ENCODE assay signal across 28 cellular contexts in genomic region chr21:34809822-34810221, GRCh38.
DNase-seq lines count a peak whose midpoint lies in the region; FAIRE-seq and TF ChIP-seq lines count a peak whose summit lies in the region.
"Had no signal": no experiment of that assay in that cellular context is flagged by ENCODE, and none has a peak within 500 bp of the region (broad histone marks: within the 10 kb centered on the region; RNA-seq: fewer than 3 reads in every experiment).

No MANE protein-coding gene starts in this region.

- H2AFZ ChIP-seq in ACC112 (ENCODE audit: low read length, unreplicated experiment) (no peak overlapping the region), astrocyte (ENCODE audit: low read depth, low read length) (no peak overlapping the region), mesenchymal stem cell (ENCODE audit: low read depth, low read length) (no peak overlapping the region)

- no peaks in the 10 kb centered on the region for H3K27me3 Mint-ChIP-seq in CD8-positive, alpha-beta memory T cell
- H3K27me3 Mint-ChIP-seq in astrocyte (ENCODE audit: low read depth, unreplicated experiment), result no peaks in the 10 kb centered on the region

- H3K4me3 ChIP-seq in ACC112 (ENCODE audit: low read depth, low read length) (no peak overlapping the region), astrocyte (ENCODE audit: insufficient read depth, low read depth, low read length) (no peak overlapping the region), mesenchymal stem cell (ENCODE audit: insufficient read depth in 1 of 2, low read depth in 1 of 2, low read length in 2 of 2) (no peak overlapping the region), testis (no peak overlapping the region)
- no peak overlapping the region for H3K4me3 ChIP-seq in CD8-positive, alpha-beta memory T cell (ENCODE audit: low read length)
- H3K4me3 ChIP-seq: dorsolateral prefrontal cortex, heart left ventricle, K562, SK-N-MC had no signal

- no peak overlapping the region for H2BK15ac ChIP-seq in mesenchymal stem cell (ENCODE audit: low read depth, poor library complexity, severe bottlenecking)

- H4K91ac ChIP-seq in mesenchymal stem cell (ENCODE audit: low read length), result peak overlapping the region; percentile 2

- peak overlapping the region; percentile 2 for H2BK120ac ChIP-seq in mesenchymal stem cell (ENCODE audit: low read depth, low read length)

- no peak overlapping the region for H4K8ac ChIP-seq in mesenchymal stem cell (ENCODE audit: low read length)

- H3K27ac Mint-ChIP-seq in CD8-positive, alpha-beta memory T cell, result peak overlapping the region in 7 of 8 donors; percentile 11 to 98 (median 95)
- H3K27ac Mint-ChIP-seq in astrocyte (ENCODE audit: unreplicated experiment), result peak overlapping the region; percentile 99
- H3K27ac Mint-ChIP-seq: type B pancreatic cell had no signal

- peaks cover 34% of the 10 kb centered on the region for H3K79me2 ChIP-seq in ACC112 (ENCODE audit: control insufficient read depth, insufficient read depth, low read length, unreplicated experiment)
- peaks cover 49% of the 10 kb centered on the region for H3K79me2 ChIP-seq in astrocyte (ENCODE audit: insufficient read depth, low read length)

- H3K4me2 ChIP-seq in astrocyte (ENCODE audit: low read length), result no peak overlapping the region
- no peak overlapping the region for H3K4me2 ChIP-seq in mesenchymal stem cell (ENCODE audit: low read length, poor library complexity, severe bottlenecking)

- H3K27ac ChIP-seq in ACC112 (ENCODE audit: low read depth, low read length), result peak overlapping the region; percentile 99
- H3K27ac ChIP-seq in CD8-positive, alpha-beta memory T cell (ENCODE audit: low read depth, low read length), result no peak overlapping the region
- peak overlapping the region; percentile 100 for H3K27ac ChIP-seq in astrocyte (ENCODE audit: low read depth, low read length)
- no peak overlapping the region for H3K27ac ChIP-seq in mesenchymal stem cell (ENCODE audit: low read length, poor library complexity, severe bottlenecking)
- no peak overlapping the region for H3K27ac ChIP-seq in testis
- H3K27ac ChIP-seq: dorsolateral prefrontal cortex, SK-N-MC had no signal

- CTCF ChIA-PET in CD8-positive, alpha-beta memory T cell (lab: Charles Lee), result no interaction called here

- no peak overlapping the region for H2BK5ac ChIP-seq in mesenchymal stem cell (ENCODE audit: low read depth, low read length, poor library complexity, severe bottlenecking)

- peak overlapping the region; percentile 5 for H2AK5ac ChIP-seq in mesenchymal stem cell (ENCODE audit: low read length, severe bottlenecking)

- H3K4me3 Mint-ChIP-seq in CD8-positive, alpha-beta memory T cell, result peak overlapping the region in 6 of 7 donors; percentile 11 to 75 (median 30)
- H3K4me3 Mint-ChIP-seq in astrocyte (ENCODE audit: unreplicated experiment), result no peak overlapping the region
- H3K4me3 Mint-ChIP-seq: type B pancreatic cell had no signal

- peaks cover 0 to 42% (median 11%) of the 10 kb centered on the region in 3 donors for H3K36me3 Mint-ChIP-seq in CD8-positive, alpha-beta memory T cell
- H3K36me3 Mint-ChIP-seq in astrocyte (ENCODE audit: low read depth, unreplicated experiment), result peaks cover 24% of the 10 kb centered on the region

- H3K9ac ChIP-seq in astrocyte (ENCODE audit: low read length), result peak overlapping the region; percentile 91
- H3K9ac ChIP-seq in mesenchymal stem cell (ENCODE audit: low read length), result no peak overlapping the region

- no peak overlapping the region for H3K4ac ChIP-seq in mesenchymal stem cell (ENCODE audit: low read depth in 1 of 2, low read length in 2 of 2)

- no peak overlapping the region for H2BK12ac ChIP-seq in mesenchymal stem cell (ENCODE audit: low read length in 2 of 2)

- H3K4me1 ChIP-seq in ACC112 (ENCODE audit: control insufficient read depth, insufficient read depth, low read length, unreplicated experiment), result peaks cover 83% of the 10 kb centered on the region
- peaks cover 68% of the 10 kb centered on the region for H3K4me1 ChIP-seq in CD8-positive, alpha-beta memory T cell (ENCODE audit: insufficient read depth, low read length)
- H3K4me1 ChIP-seq in astrocyte (ENCODE audit: insufficient read depth, low read length), result peaks cover 66% of the 10 kb centered on the region
- peaks cover 32% of the 10 kb centered on the region for H3K4me1 ChIP-seq in mesenchymal stem cell (ENCODE audit: control insufficient read depth, insufficient read depth, low read depth, low read length)
- H3K4me1 ChIP-seq in testis, result peaks cover 15% of the 10 kb centered on the region

- 97% methylated on average over 6 of the region's 6 CpGs for WGBS in mesenchymal stem cell
- WGBS in testis, 2 donors, result 95 to 97% methylated on average over 6 of the region's 6 CpGs

- H3K14ac ChIP-seq in mesenchymal stem cell (ENCODE audit: low read length in 2 of 2), result no peak overlapping the region

- TF ChIP-seq CTCF in astrocyte (IDR thresholded peaks at IDR 0.05; ENCODE audit: insufficient read depth, low read depth, low read length) (no peak), testis (IDR thresholded peaks at IDR 0.05) (no peak)

- H3K4me1 Mint-ChIP-seq in CD8-positive, alpha-beta memory T cell, result peaks cover 89 to 99% (median 98%) of the 10 kb centered on the region in 3 donors
- H3K4me1 Mint-ChIP-seq in astrocyte (ENCODE audit: low read depth, unreplicated experiment), result peaks cover 80% of the 10 kb centered on the region

- H3K23ac ChIP-seq in mesenchymal stem cell (ENCODE audit: low read length in 2 of 2), result no peak overlapping the region

- H3K36me3 ChIP-seq in ACC112 (ENCODE audit: insufficient read depth, low read length) (peaks cover 24% of the 10 kb centered on the region), astrocyte (ENCODE audit: insufficient read depth, low read length) (peaks cover 35% of the 10 kb centered on the region), mesenchymal stem cell (ENCODE audit: control insufficient read depth in 1 of 2, insufficient read depth in 2 of 2, low read depth in 1 of 2, low read length in 2 of 2) (peaks cover 8 to 85% of the 10 kb centered on the region in 2 experiments), testis (ENCODE audit: low read depth, missing control alignments) (no peaks in the 10 kb centered on the region)
- H3K36me3 ChIP-seq in CD8-positive, alpha-beta memory T cell (ENCODE audit: insufficient read depth, low read length), result peaks cover 12% of the 10 kb centered on the region

- no peaks in the 10 kb centered on the region for H3K9me3 ChIP-seq in CD8-positive, alpha-beta memory T cell (ENCODE audit: low read length)
- H3K9me3 ChIP-seq in astrocyte (ENCODE audit: insufficient read depth, low read depth, low read length), result peaks cover 2% of the 10 kb centered on the region
- H3K9me3 ChIP-seq in mesenchymal stem cell (ENCODE audit: control insufficient read depth, low read length), result peaks cover 24% of the 10 kb centered on the region
- H3K9me3 ChIP-seq in testis, result no peaks in the 10 kb centered on the region

- no peak for FAIRE-seq in astrocyte (lab: Jason Lieb, UNC)
- FAIRE-seq: D721Med, endothelial cell of umbilical vein, K562, small intestine had no signal

- peaks cover 0 to 4% (median 0%) of the 10 kb centered on the region in 5 donors for H3K9me3 Mint-ChIP-seq in CD8-positive, alpha-beta memory T cell
- H3K9me3 Mint-ChIP-seq in astrocyte (ENCODE audit: unreplicated experiment), result no peaks in the 10 kb centered on the region

- peak overlapping the region in 1 of 2 experiments; percentile 73 for H3K18ac ChIP-seq in mesenchymal stem cell (ENCODE audit: low read depth in 1 of 2, low read length in 2 of 2)

- DNase-seq in CD8-positive, alpha-beta memory T cell, result no peak
- DNase-seq in astrocyte (ENCODE audit: low read depth), result no peak
- DNase-seq in mesenchymal stem cell, result no peak
- DNase-seq in hypothalamus (lab: John Stamatoyannopoulos, UW), result no peak
- DNase-seq in NCI-H2107 (lab: John Stamatoyannopoulos, UW), result no peak
- no peak for DNase-seq in germinal center (ENCODE audit: low spot score)
- no peak for DNase-seq in testis
- DNase-seq: ACHN; activated CD4-positive, CD25-positive, alpha-beta regulatory T cell treated with anti-CD3 and anti-CD28 coated beads, Interleukin-2, amount 50 U/mL, for 72 hours; activated CD8-positive, alpha-beta memory T cell treated with anti-CD3 and anti-CD28 coated beads for 24 hours; activated effector memory CD4-positive, alpha-beta T cell treated with anti-CD3 and anti-CD28 coated beads, Interleukin-2, amount 50 U/mL, for 16 hours; dorsolateral prefrontal cortex; heart left ventricle; NCI-H1105 treated with DMSO at 0.1 percent for 48 hours; NCI-H2081 treated with DMSO at 0.1 percent for 48 hours; NCI-H345; NCI-H774; retina; RPMI8226; small intestine; stimulated activated CD4-positive, alpha-beta T cell treated with anti-CD3 and anti-CD28 coated beads, Interleukin-1b, Interleukin-23, amount 100 ng/mL, for 48 hours; stimulated activated CD8-positive, alpha-beta memory T cell treated with anti-CD3 and anti-CD28 coated beads, Interleukin-4, amount 100 ng/mL, for 48 hours had no signal

- no peak for TF ChIP-seq POLR2A in testis (IDR thresholded peaks at IDR 0.05)

- POLR2A ChIA-PET in CD8-positive, alpha-beta memory T cell (lab: Charles Lee), result no interaction called here

- peaks cover 14% of the 10 kb centered on the region for H3K79me1 ChIP-seq in mesenchymal stem cell (replicated peaks; ENCODE audit: low read length, poor library complexity, severe bottlenecking)

- intact Hi-C loops in testis (cut with DNase I; ENCODE audit: low total_unique reads), result no loop called here

- H3K27me3 ChIP-seq in ACC112 (ENCODE audit: insufficient read depth, low read length), result no peaks in the 10 kb centered on the region
- no peaks in the 10 kb centered on the region for H3K27me3 ChIP-seq in CD8-positive, alpha-beta memory T cell (ENCODE audit: insufficient read depth, low read length, poor library complexity, severe bottlenecking)
- H3K27me3 ChIP-seq in astrocyte (ENCODE audit: insufficient read depth, low read length), result no peaks in the 10 kb centered on the region
- no peaks in the 10 kb centered on the region for H3K27me3 ChIP-seq in mesenchymal stem cell (ENCODE audit: control insufficient read depth in 1 of 2, insufficient read depth in 1 of 2, low read length in 2 of 2)
- H3K27me3 ChIP-seq in testis, result no peaks in the 10 kb centered on the region
- H3K27me3 ChIP-seq: heart left ventricle had no signal

- peaks cover 39% of the 10 kb centered on the region for H4K20me1 ChIP-seq in astrocyte (ENCODE audit: insufficient read depth, low read length)

Comparison
In these comparisons a context has a peak if more than half of its experiments do, and no peak if none do; other contexts are left out.
1. H3K27ac ChIP-seq: peak in ACC112 (single experiment) and astrocyte (single experiment); none in CD8-positive, alpha-beta memory T cell (single experiment), mesenchymal stem cell (single experiment) and testis (0 of 2).